ENCODE assay signal across 26 cellular contexts in genomic region chr18:11114653-11115052, GRCh38. TPM values are rescaled to one million over a fixed set of nuclear protein-coding genes. Genes with fewer than 3 reads are reported as not detected.
DNase-seq lines count a peak whose midpoint lies in the region; ATAC-seq and TF ChIP-seq lines count a peak whose summit lies in the region.
"Had no signal": no experiment of that assay in that cellular context is flagged by ENCODE, and none has a peak within 500 bp of the region (broad histone marks: within the 10 kb centered on the region; RNA-seq: fewer than 3 reads in every experiment).

No MANE protein-coding gene starts in this region.

- peaks cover 19% of the 10 kb centered on the region for H3K4me1 Mint-ChIP-seq in Caco-2 (ENCODE audit: low read depth, unreplicated experiment)
- H3K4me1 Mint-ChIP-seq: activated T-helper 17 cell treated with anti-CD3 and anti-CD28 coated beads, Interleukin-2, amount 50 U/mL, for 72 hours had no signal

- BruUV-seq in Caco-2 (replicated peaks; lab: Mats Ljungman, UMichigan), result no TSS peak

- no peak overlapping the region for H2AFZ ChIP-seq in osteoblast (ENCODE audit: low read length)

- no peaks in the 10 kb centered on the region for H3K36me3 Mint-ChIP-seq in Caco-2 (ENCODE audit: insufficient read depth, unreplicated experiment)
- H3K36me3 Mint-ChIP-seq: natural killer cell treated with Interleukin-12 subunit alpha and Interleukin-12 subunit beta and Interleukin-15 and Interleukin-18, amount 100 ng/mL, for 72 hours had no signal

- no peaks in the 10 kb centered on the region for H4K20me1 ChIP-seq in osteoblast (ENCODE audit: insufficient read depth, low read length)

- intact Hi-C loops in Caco-2 (cut with micrococcal nuclease; ENCODE audit: unreplicated experiment) (no loop called here), colonic mucosa (cut with DNase I) (no loop called here), mucosa of descending colon (cut with DNase I, micrococcal nuclease) (no loop called here)

- H3K4me3 Mint-ChIP-seq in Caco-2 (ENCODE audit: unreplicated experiment), result no peak overlapping the region
- H3K4me3 Mint-ChIP-seq: activated CD8-positive, alpha-beta T cell treated with anti-CD3 and anti-CD28 coated beads for 36 hours; activated T-helper 17 cell treated with anti-CD3 and anti-CD28 coated beads, Interleukin-2, amount 50 U/mL, for 72 hours; natural killer cell treated with Interleukin-12 subunit alpha and Interleukin-12 subunit beta and Interleukin-15 and Interleukin-18, amount 100 ng/mL, for 72 hours had no signal

- H3K27ac ChIP-seq in osteoblast (ENCODE audit: low read depth, low read length), result no peak overlapping the region
- H3K27ac ChIP-seq in colonic mucosa, result no peak overlapping the region
- H3K27ac ChIP-seq: ovary, SJSA1 had no signal

- H3K4me1 ChIP-seq in Caco-2 (peaks cover 41% of the 10 kb centered on the region), osteoblast (ENCODE audit: insufficient read depth, low read length) (peaks cover 14% of the 10 kb centered on the region), colonic mucosa (no peaks in the 10 kb centered on the region), mucosa of descending colon (ENCODE audit: low read depth) (no peaks in the 10 kb centered on the region)

- peak overlapping the region; percentile 7 for H3K4me2 ChIP-seq in osteoblast (ENCODE audit: insufficient read depth, low read length)

- CTCF ChIA-PET in Caco-2 (lab: Charles Lee), result interaction anchor here (1.1 to 1.2 kb wide), 3 partner anchors 22 to 74 kb away, joined by 3 to 5 read pairs (median 4); no protein-coding TSS in a partner anchor

- H3K36me3 ChIP-seq in Caco-2 (ENCODE audit: control insufficient read depth, insufficient read depth, low read length) (no peaks in the 10 kb centered on the region), osteoblast (ENCODE audit: insufficient read depth, low read length) (no peaks in the 10 kb centered on the region), colonic mucosa (no peaks in the 10 kb centered on the region), mucosa of descending colon (ENCODE audit: low read depth) (no peaks in the 10 kb centered on the region)
- H3K36me3 ChIP-seq: ovary, SJSA1 had no signal

- no peak overlapping the region for H3K4me3 ChIP-seq in Caco-2 (ENCODE audit: low read depth, low read length)
- no peak overlapping the region for H3K4me3 ChIP-seq in LNCaP clone FGC (ENCODE audit: low read depth, low read length)
- no peak overlapping the region for H3K4me3 ChIP-seq in choroid plexus epithelial cell (ENCODE audit: low read depth, low read length)
- H3K4me3 ChIP-seq in osteoblast (ENCODE audit: insufficient read depth, low read length), result no peak overlapping the region
- H3K4me3 ChIP-seq in colonic mucosa, result no peak overlapping the region
- H3K4me3 ChIP-seq in mucosa of descending colon, result no peak overlapping the region
- H3K4me3 ChIP-seq: ovary, SJSA1 had no signal

- no peak for ATAC-seq in mucosa of descending colon
- ATAC-seq: activated CD8-positive, alpha-beta T cell treated with anti-CD3 and anti-CD28 coated beads for 36 hours; activated T-helper 17 cell treated with anti-CD3 and anti-CD28 coated beads, Interleukin-2, amount 50 U/mL, for 72 hours; natural killer cell treated with Interleukin-12 subunit alpha and Interleukin-12 subunit beta and Interleukin-15 and Interleukin-18, amount 100 ng/mL, for 72 hours had no signal

- TF ChIP-seq CTCF in Caco-2 (IDR thresholded peaks at IDR 0.05; ENCODE audit: insufficient read depth in 1 of 2, low read depth in 1 of 2, low read length in 1 of 2, severe bottlenecking in 1 of 2, unreplicated experiment in 1 of 2) (no peak), LNCaP clone FGC (IDR thresholded peaks at IDR 0.05; ENCODE audit: control insufficient read depth, extremely low read depth, insufficient read depth) (no peak), choroid plexus epithelial cell (conservative IDR thresholded peaks at IDR 0.05; ENCODE audit: low read depth, low read length) (no peak), osteoblast (IDR thresholded peaks at IDR 0.05; ENCODE audit: extremely low read depth, low read depth, low read length) (no peak), colonic mucosa (IDR thresholded peaks at IDR 0.05) (no peak), mucosa of descending colon (IDR thresholded peaks at IDR 0.05) (no peak)

- H3K27ac Mint-ChIP-seq in Caco-2 (ENCODE audit: unreplicated experiment), result peak overlapping the region; percentile 39
- H3K27ac Mint-ChIP-seq: activated CD8-positive, alpha-beta T cell treated with anti-CD3 and anti-CD28 coated beads for 36 hours; activated T-helper 17 cell treated with anti-CD3 and anti-CD28 coated beads, Interleukin-2, amount 50 U/mL, for 72 hours; natural killer cell treated with Interleukin-12 subunit alpha and Interleukin-12 subunit beta and Interleukin-15 and Interleukin-18, amount 100 ng/mL, for 72 hours had no signal

- H3K27me3 ChIP-seq in Caco-2 (replicated peaks; ENCODE audit: control insufficient read depth, insufficient read depth, low read length) (no peaks in the 10 kb centered on the region), osteoblast (ENCODE audit: insufficient read depth, low read length) (no peaks in the 10 kb centered on the region), colonic mucosa (no peaks in the 10 kb centered on the region)
- H3K27me3 ChIP-seq: ovary, SJSA1 had no signal

- H3K9ac ChIP-seq in colonic mucosa (ENCODE audit: low read depth in 2 of 2, low read length in 2 of 2), result no peak overlapping the region

- no peaks in the 10 kb centered on the region for H3K9me3 Mint-ChIP-seq in Caco-2 (ENCODE audit: unreplicated experiment)
- H3K9me3 Mint-ChIP-seq: activated CD8-positive, alpha-beta T cell treated with anti-CD3 and anti-CD28 coated beads for 36 hours; activated T-helper 17 cell treated with anti-CD3 and anti-CD28 coated beads, Interleukin-2, amount 50 U/mL, for 72 hours; natural killer cell treated with Interleukin-12 subunit alpha and Interleukin-12 subunit beta and Interleukin-15 and Interleukin-18, amount 100 ng/mL, for 72 hours had no signal

- POLR2A ChIA-PET in Caco-2 (lab: Charles Lee), result no interaction called here

- no peaks in the 10 kb centered on the region for H3K27me3 Mint-ChIP-seq in Caco-2 (ENCODE audit: insufficient read depth, unreplicated experiment)
- H3K27me3 Mint-ChIP-seq: activated CD8-positive, alpha-beta T cell treated with anti-CD3 and anti-CD28 coated beads for 36 hours; natural killer cell treated with Interleukin-12 subunit alpha and Interleukin-12 subunit beta and Interleukin-15 and Interleukin-18, amount 100 ng/mL, for 72 hours had no signal

- DNase-seq in Caco-2 (peak in 1 of 2 experiments; percentile 30), LNCaP clone FGC (ENCODE audit: low read depth) (peak; percentile 42), choroid plexus epithelial cell (ENCODE audit: low read depth) (peak; percentile 62), osteoblast (ENCODE audit: insufficient read length, low spot score, missing footprints) (peak; percentile 71), colonic mucosa (no peak), NCI-H345 (lab: John Stamatoyannopoulos, UW) (no peak), mucosa of descending colon (no peak), ecto neural progenitor cell (ENCODE audit: low spot score) (no peak)
- DNase-seq: activated CD8-positive, alpha-beta T cell treated with anti-CD3 and anti-CD28 coated beads for 36 hours; activated naive CD4-positive, alpha-beta T cell treated with anti-CD3 and anti-CD28 coated beads, Interleukin-2, amount 50 U/mL, for 16 hours; aorta; C1 segment of cervical spinal cord; KG1; NCI-H1417 treated with DMSO at 0.1 percent for 48 hours; NCI-H2081 treated with DMSO at 0.1 percent for 48 hours; NCI-H446; NCI-H774; ovary; RPMI8226; stimulated activated CD4-positive, alpha-beta T cell treated with anti-CD3 and anti-CD28 coated beads, Interleukin-4, amount 100 ng/mL, for 1 hour; T-helper 1 cell; trophoblast cell had no signal

- H3K9me3 ChIP-seq in Caco-2, result no peaks in the 10 kb centered on the region
- no peaks in the 10 kb centered on the region for H3K9me3 ChIP-seq in osteoblast (ENCODE audit: low read depth, low read length)
- no peaks in the 10 kb centered on the region for H3K9me3 ChIP-seq in colonic mucosa
- peaks cover 4% of the 10 kb centered on the region for H3K9me3 ChIP-seq in mucosa of descending colon
- H3K9me3 ChIP-seq: ovary, SJSA1 had no signal

- no peaks in the 10 kb centered on the region for H3K79me2 ChIP-seq in osteoblast (ENCODE audit: insufficient read depth, low read length)

RNA-seq across cellular contexts. Expression of gene PIEZO2, which starts 34.7 kb away (rescaled TPM):
- total RNA-seq in Caco-2 (2022) (0.11 and 0.51 TPM in 2 replicates), osteoblast (6.5 and 46.7 TPM in 2 replicates), colonic mucosa (1 to 10 TPM in 1 of 2 donors, under 1 TPM in 1; 0.79 to 4.0 TPM), mucosa of descending colon (10 to 100 TPM in 1 of 3 donors, 1 to 10 TPM in 2; 1.0 to 18.9 (median 1.4) TPM)
- total RNA-seq: activated CD8-positive, alpha-beta T cell treated with anti-CD3 and anti-CD28 coated beads for 36 hours; activated T-helper 17 cell treated with anti-CD3 and anti-CD28 coated beads, Interleukin-2, amount 50 U/mL, for 72 hours; G401; natural killer cell treated with Interleukin-12 subunit alpha and Interleukin-12 subunit beta and Interleukin-15 and Interleukin-18, amount 100 ng/mL, for 72 hours had no signal

Comparison
In these comparisons a context has a peak if more than half of its experiments do, and no peak if none do; other contexts are left out.
1. DNase-seq: peak in LNCaP clone FGC (single experiment), choroid plexus epithelial cell (single experiment) and osteoblast (single experiment); none in colonic mucosa (single experiment), NCI-H345 (single experiment), mucosa of descending colon (0 of 3) and ecto neural progenitor cell (single experiment).